8 cellular contexts compared by ENCODE assay signal in genomic region chr22:37608477-37609239, GRCh38. TPM values are rescaled to one million over a fixed set of nuclear protein-coding genes. Genes with fewer than 3 reads are reported as not detected.
DNase-seq lines count a peak whose midpoint lies in the region; ATAC-seq and TF ChIP-seq lines count a peak whose summit lies in the region.

TSS of gene GGA1 (plus strand) at chr22:37608834. CDS start at chr22:37608861, 27 bp downstream.

- peak within 1 kb of the TSS; percentile 73 for H3K9ac ChIP-seq in SK-N-SH

- H4K20me1 ChIP-seq in SK-N-SH (ENCODE audit: insufficient read depth), result no peaks in the 10 kb centered on the region

- whole genome bisulfite sequencing in SK-N-SH (ENCODE audit: low lambda C conversion rate), result 0% methylated on average over 24 of the region's 82 CpGs
- WGBS in gastroesophageal sphincter (ENCODE audit: low coverage in 1 of 2), 2 donors, result no CpG with 5 or more reads among the region's 82 CpGs

- H3K9me2 ChIP-seq in SK-N-SH, result no peaks in the 10 kb centered on the region

- CTCF ChIA-PET in SK-N-SH (lab: Yijun Ruan, JAX), result interaction anchor here (0.6 to 9.3 kb wide), 14 partner anchors 14 to 231 kb away, joined by 3 to 95 read pairs (median 7); partner anchors contain the start of genes NOL12 and SH3BP1

- peak within 1 kb of the TSS; percentile 91 for H3K4me2 ChIP-seq in SK-N-SH

- H3K4me1 ChIP-seq in SK-N-SH (ENCODE audit: control insufficient read depth in 1 of 2, insufficient read depth in 2 of 2, low read depth in 1 of 2, low read length in 1 of 2), result peaks cover 7 to 26% of the 10 kb centered on the region in 2 experiments; a peak in 1 of 4 replicates
- H3K4me1 ChIP-seq in gastroesophageal sphincter, result peaks cover 0 to 55% (median 21%) of the 10 kb centered on the region in 3 donors

- H3K4me3 ChIP-seq in GM06990 (replicated peaks; ENCODE audit: low read depth, low read length), result peak within 1 kb of the TSS; percentile 98
- peak within 1 kb of the TSS; percentile 86 to 91 for H3K4me3 ChIP-seq in SK-N-SH (ENCODE audit: low read depth in 2 of 2, low read length in 1 of 2)
- peak within 1 kb of the TSS; percentile 63 to 93 for H3K4me3 ChIP-seq in gastroesophageal sphincter

- H3K9me3 ChIP-seq in SK-N-SH, result no peaks in the 10 kb centered on the region
- H3K9me3 ChIP-seq in gastroesophageal sphincter, result no peaks in the 10 kb centered on the region

- POLR2A ChIA-PET in SK-N-SH (lab: Yijun Ruan, JAX), result interaction anchor here (0.7 to 2.1 kb wide), 12 partner anchors 9 to 196 kb away, joined by 3 to 13 read pairs (median 4); partner anchors contain the start of genes LGALS1 and NOL12

- H3K27ac ChIP-seq in SK-N-SH (ENCODE audit: low read depth in 2 of 2, low read length in 1 of 2) (peak within 1 kb of the TSS; percentile 92 to 98), gastroesophageal sphincter (peak within 1 kb of the TSS; percentile 73 to 99 (median 96)), substantia nigra (ENCODE audit: low read depth, low read length, poor library complexity, severe bottlenecking) (peak within 1 kb of the TSS; percentile 85)

- H3K79me2 ChIP-seq in SK-N-SH (ENCODE audit: insufficient read depth), result peaks cover 36% of the 10 kb centered on the region

- peaks cover 4% of the 10 kb centered on the region for H3K36me3 ChIP-seq in GM06990 (ENCODE audit: control insufficient read depth, insufficient read depth, low read length)
- no peaks in the 10 kb centered on the region for H3K36me3 ChIP-seq in SK-N-SH (replicated peaks in 1 of 2; ENCODE audit: control insufficient read depth in 1 of 2, insufficient read depth in 2 of 2, low read length in 1 of 2)
- H3K36me3 ChIP-seq in gastroesophageal sphincter, result no peaks in the 10 kb centered on the region

- TF ChIP-seq CTCF in GM06990 (IDR thresholded peaks at IDR 0.05; ENCODE audit: insufficient read depth, low read length, poor library complexity, severe bottlenecking) (no peak), SK-N-SH (IDR thresholded peaks at IDR 0.05) (no peak), gastroesophageal sphincter (IDR thresholded peaks at IDR 0.05) (peak in 2 of 4 experiments; percentile 6 to 16)

- DNase-seq in GM06990 (ENCODE audit: extremely low read depth, insufficient read length) (peak; percentile 97), NCI-H1092 (lab: John Stamatoyannopoulos, UW) (peak; percentile 96), SK-N-SH (peak; percentile 97), non-pigmented ciliary epithelial cell (ENCODE audit: low read depth) (peak; percentile 87), substantia nigra (lab: John Stamatoyannopoulos, UW) (peak; percentile 76 to 100 (median 95))
- DNase-seq in activated naive CD4-positive, alpha-beta T cell treated with anti-CD3 and anti-CD28 coated beads, Interleukin-2, amount 50 U/mL, for 16 hours, result peak; percentile 94

- H2AFZ ChIP-seq in SK-N-SH (ENCODE audit: low read depth), result peak within 1 kb of the TSS; percentile 87

- ATAC-seq in HG02588 (IDR thresholded peaks at IDR 0.05; ENCODE audit: unreplicated experiment), result peak; percentile 74
- ATAC-seq in gastroesophageal sphincter, result peak; percentile 95

- peaks cover 14% of the 10 kb centered on the region for H3F3A ChIP-seq in SK-N-SH (replicated peaks; ENCODE audit: insufficient read depth)

- peak; percentile 5 to 50 for TF ChIP-seq POLR2A in gastroesophageal sphincter (IDR thresholded peaks at IDR 0.05)

- TF ChIP-seq EP300 in SK-N-SH (IDR thresholded peaks at IDR 0.05; ENCODE audit: borderline replicate concordance in 1 of 2, low read depth in 1 of 2, low read length in 1 of 2) (no peak; a peak in 1 of 4 replicates), gastroesophageal sphincter (IDR thresholded peaks at IDR 0.05) (no peak)

- no peak for TF ChIP-seq RAD21 in SK-N-SH (IDR thresholded peaks at IDR 0.05; ENCODE audit: low read length)

- H3K27me3 ChIP-seq in GM06990 (replicated peaks; ENCODE audit: control insufficient read depth, insufficient read depth, low read length) (no peaks in the 10 kb centered on the region), SK-N-SH (ENCODE audit: insufficient read depth) (no peaks in the 10 kb centered on the region), gastroesophageal sphincter (peaks cover 29% of the 10 kb centered on the region)

TF ChIP-seq in SK-N-SH, 30 proteins besides CTCF, POLR2A, EP300 and RAD21 (continues in another document):
- TF ChIP-seq RXRA (IDR thresholded peaks at IDR 0.05; ENCODE audit: borderline replicate concordance, low read depth) (no peak), GATA2 (CRISPR knock-in tag; IDR thresholded peaks at IDR 0.05) (no peak), NFIC (IDR thresholded peaks at IDR 0.05; ENCODE audit: borderline replicate concordance) (peak; percentile 3; the same call in 1 of the 2 replicates), SMC3 (IDR thresholded peaks at IDR 0.05; ENCODE audit: low read depth, low read length) (no peak), FOXJ3 (CRISPR knock-in tag; IDR thresholded peaks at IDR 0.05) (0 out of 2 replicates have a peak, but pooled peaks have one; percentile 48), REST (IDR thresholded peaks at IDR 0.05; ENCODE audit: low read depth, low read length) (no peak), USF1 (IDR thresholded peaks at IDR 0.05; ENCODE audit: borderline replicate concordance, low read depth) (no peak), MEF2A (IDR thresholded peaks at IDR 0.05; ENCODE audit: borderline replicate concordance, low read depth) (0 out of 2 replicates have a peak, but pooled peaks have one; percentile 6), TCF12 (IDR thresholded peaks at IDR 0.05) (peak; percentile 61), MAX (IDR thresholded peaks at IDR 0.05; ENCODE audit: low read depth) (peak; percentile 80), SIN3A (IDR thresholded peaks at IDR 0.05; ENCODE audit: borderline replicate concordance, low read depth, low read length) (no peak; the same call in 1 of the 2 replicates), ELF1 (IDR thresholded peaks at IDR 0.05) (peak; percentile 91), YY1 (IDR thresholded peaks at IDR 0.05; ENCODE audit: low read depth) (peak; percentile 87; the same call in 1 of the 2 replicates), RFX5 (IDR thresholded peaks at IDR 0.05; ENCODE audit: low read length) (no peak), TAF1 (IDR thresholded peaks at IDR 0.05; ENCODE audit: borderline replicate concordance, low read depth, low read length) (peak; percentile 39; the same call in 1 of the 2 replicates), RCOR1 (IDR thresholded peaks at IDR 0.05; ENCODE audit: low read length) (no peak), TEAD4 (IDR thresholded peaks at IDR 0.05; ENCODE audit: borderline replicate concordance, insufficient read depth) (0 out of 2 replicates have a peak, but pooled peaks have one; percentile 26), PBX3 (IDR thresholded peaks at IDR 0.05) (peak; percentile 20; the same call in 1 of the 2 replicates), POLR2AphosphoS5 (IDR thresholded peaks at IDR 0.05; ENCODE audit: low read depth, low read length) (0 out of 2 replicates have a peak, but pooled peaks have one; percentile 4), MXI1 (IDR thresholded peaks at IDR 0.05; ENCODE audit: low read depth, low read length) (peak; percentile 65), JUND (IDR thresholded peaks at IDR 0.05) (0 out of 2 replicates have a peak, but pooled peaks have one; percentile 40)

RNA-seq across cellular contexts. Expression of gene GGA1, which starts in this region (rescaled TPM):
- polyA plus RNA-seq in SK-N-SH (2012; rRNA removed), result 81.1 and 99.4 TPM in 2 replicates
- 26.3 and 38.0 TPM in 2 replicates for polyA plus RNA-seq in SK-N-SH (2012; cell fraction: cytosol; rRNA removed)
- polyA plus RNA-seq in SK-N-SH (2012; cell fraction: nucleus; rRNA removed), result 424 and 495 TPM in 2 replicates
- 10 to 100 TPM; 37.8 to 46.5 (median 39.1) TPM for total RNA-seq in gastroesophageal sphincter

Comparison
In these comparisons a context has a peak if more than half of its experiments do, and no peak if none do; other contexts are left out.
1. Peak in every context shown above with its lines: DNase-seq, ATAC-seq, H3K4me3 ChIP-seq and H3K27ac ChIP-seq.